Comparison of ENCODE assay signal across 12 cellular contexts in genomic region chr10:665579-666091, GRCh38. TPM values are rescaled to one million over a fixed set of nuclear protein-coding genes. Genes with fewer than 3 reads are reported as not detected.
A peak's percentile ranks its signal among the peaks of the same experiment; 100 is the strongest.
DNase-seq lines count a peak whose midpoint lies in the region; ATAC-seq and TF ChIP-seq lines count a peak whose summit lies in the region.
"Had no signal": no experiment of that assay in that cellular context is flagged by ENCODE, and none has a peak within 500 bp of the region (broad histone marks: within the 10 kb centered on the region; RNA-seq: fewer than 3 reads in every experiment).

No MANE protein-coding gene starts in this region.

- ATAC-seq in natural killer cell treated with Interleukin-12 subunit alpha and Interleukin-12 subunit beta and Interleukin-15 and Interleukin-18, amount 100 ng/mL, for 72 hours: no peak
- no peak for ATAC-seq in activated naive CD4-positive, alpha-beta T cell treated with anti-CD3 and anti-CD28 coated beads, Interleukin-2, amount 50 U/mL, for 72 hours
- ATAC-seq: T-helper 17 cell had no signal

- peaks cover 0 to 6% of the 10 kb centered on the region in 2 donors for H3K27me3 Mint-ChIP-seq in natural killer cell treated with Interleukin-12 subunit alpha and Interleukin-12 subunit beta and Interleukin-15 and Interleukin-18, amount 100 ng/mL, for 72 hours

- DNase-seq in BE2C (peak; percentile 55), adrenal gland (peak in 6 of 7 donors; percentile 58 to 81 (median 70)), left ventricle myocardium inferior (peak; percentile 49), ovary (peak in 4 of 5 donors; percentile 40 to 73 (median 58)), middle frontal gyrus (ENCODE audit: extremely low spot score, low spot score) (no peak), ACHN (no peak)
- no peak for DNase-seq in natural killer cell treated with Interleukin-12 subunit alpha and Interleukin-12 subunit beta and Interleukin-15 and Interleukin-18, amount 100 ng/mL, for 72 hours (ENCODE audit: low spot score)
- DNase-seq in activated naive CD4-positive, alpha-beta T cell treated with anti-CD3 and anti-CD28 coated beads, Interleukin-2, amount 50 U/mL, for 72 hours (ENCODE audit: low spot score in 2 of 2): no peak
- DNase-seq: amniotic stem cell, NCI-H187 treated with DMSO at 0.1 percent for 48 hours, T-helper 17 cell had no signal

- peaks cover 17 to 19% of the 10 kb centered on the region in 2 donors for H3K4me1 Mint-ChIP-seq in natural killer cell treated with Interleukin-12 subunit alpha and Interleukin-12 subunit beta and Interleukin-15 and Interleukin-18, amount 100 ng/mL, for 72 hours (ENCODE audit: low read depth in 2 of 2)
- H3K4me1 Mint-ChIP-seq: B cell had no signal

- TF ChIP-seq EP300 in ovary (IDR thresholded peaks at IDR 0.05): no peak

- H3K4me3 ChIP-seq in BE2C (ENCODE audit: low read depth, low read length): peak overlapping the region; percentile 48
- peak overlapping the region in 2 of 4 donors; percentile 24 to 36 for H3K4me3 ChIP-seq in adrenal gland
- H3K4me3 ChIP-seq in left ventricle myocardium inferior: peak overlapping the region; percentile 57
- peak overlapping the region; percentile 22 for H3K4me3 ChIP-seq in ovary

- H3K4me3 Mint-ChIP-seq in natural killer cell treated with Interleukin-12 subunit alpha and Interleukin-12 subunit beta and Interleukin-15 and Interleukin-18, amount 100 ng/mL, for 72 hours: no peak overlapping the region
- H3K4me3 Mint-ChIP-seq: B cell, T-helper 17 cell had no signal

- WGBS in adrenal gland, 4 donors: 41 to 53% (median 46%) methylated on average over 30 of the region's 30 CpGs
- WGBS in ovary, 3 donors: 30 to 47% (median 31%) methylated on average over 30 of the region's 30 CpGs

- H3K4me1 ChIP-seq in BE2C: no peaks in the 10 kb centered on the region
- H3K4me1 ChIP-seq in adrenal gland (replicated peaks in 1 of 2): peaks cover 0 to 6% of the 10 kb centered on the region in 2 donors
- H3K4me1 ChIP-seq in left ventricle myocardium inferior: peaks cover 41% of the 10 kb centered on the region
- H3K4me1 ChIP-seq in ovary (ENCODE audit: insufficient read depth): peaks cover 13% of the 10 kb centered on the region

- H3K9me3 Mint-ChIP-seq in natural killer cell treated with Interleukin-12 subunit alpha and Interleukin-12 subunit beta and Interleukin-15 and Interleukin-18, amount 100 ng/mL, for 72 hours: no peaks in the 10 kb centered on the region
- H3K9me3 Mint-ChIP-seq in activated naive CD4-positive, alpha-beta T cell treated with anti-CD3 and anti-CD28 coated beads, Interleukin-2, amount 50 U/mL, for 72 hours: no peaks in the 10 kb centered on the region

- H3K9me3 ChIP-seq in BE2C: no peaks in the 10 kb centered on the region
- H3K9me3 ChIP-seq in adrenal gland (replicated peaks in 1 of 3): no peaks in the 10 kb centered on the region
- H3K9me3 ChIP-seq in left ventricle myocardium inferior (replicated peaks): no peaks in the 10 kb centered on the region
- H3K9me3 ChIP-seq in ovary: no peaks in the 10 kb centered on the region

- no peaks in the 10 kb centered on the region for H3K36me3 Mint-ChIP-seq in natural killer cell treated with Interleukin-12 subunit alpha and Interleukin-12 subunit beta and Interleukin-15 and Interleukin-18, amount 100 ng/mL, for 72 hours
- no peaks in the 10 kb centered on the region for H3K36me3 Mint-ChIP-seq in activated naive CD4-positive, alpha-beta T cell treated with anti-CD3 and anti-CD28 coated beads, Interleukin-2, amount 50 U/mL, for 72 hours

- H3K27me3 ChIP-seq in BE2C: no peaks in the 10 kb centered on the region
- H3K27me3 ChIP-seq in adrenal gland: no peaks in the 10 kb centered on the region
- no peaks in the 10 kb centered on the region for H3K27me3 ChIP-seq in left ventricle myocardium inferior (ENCODE audit: low read depth)
- no peaks in the 10 kb centered on the region for H3K27me3 ChIP-seq in ovary

- in situ Hi-C loops in ACHN (cut with HindIII; ENCODE audit: low pct_ligation_motif_present, low pct_unique_long_range_greater_than_20kb, low sequenced_read_pairs): no loop called here

- H3K27ac Mint-ChIP-seq in natural killer cell treated with Interleukin-12 subunit alpha and Interleukin-12 subunit beta and Interleukin-15 and Interleukin-18, amount 100 ng/mL, for 72 hours: no peak overlapping the region
- no peak overlapping the region for H3K27ac Mint-ChIP-seq in activated naive CD4-positive, alpha-beta T cell treated with anti-CD3 and anti-CD28 coated beads, Interleukin-2, amount 50 U/mL, for 72 hours
- H3K27ac Mint-ChIP-seq: B cell, T-helper 17 cell had no signal

- H3K36me3 ChIP-seq in BE2C (no peaks in the 10 kb centered on the region), adrenal gland (replicated peaks in 1 of 2) (no peaks in the 10 kb centered on the region), left ventricle myocardium inferior (no peaks in the 10 kb centered on the region), ovary (no peaks in the 10 kb centered on the region)

- no peak for TF ChIP-seq CTCF in BE2C (IDR thresholded peaks at IDR 0.05; ENCODE audit: low read depth, low read length)
- TF ChIP-seq CTCF in adrenal gland (IDR thresholded peaks at IDR 0.05): no peak
- TF ChIP-seq CTCF in left ventricle myocardium inferior (IDR thresholded peaks at IDR 0.05; ENCODE audit: borderline replicate concordance): no peak
- TF ChIP-seq CTCF in ovary (IDR thresholded peaks at IDR 0.05): no peak

- TF ChIP-seq POLR2A in adrenal gland (IDR thresholded peaks at IDR 0.05) (no peak), ovary (IDR thresholded peaks at IDR 0.05) (no peak)

- H3K27ac ChIP-seq in adrenal gland: peak overlapping the region in 2 of 5 donors; percentile 31 to 46
- H3K27ac ChIP-seq in left ventricle myocardium inferior (replicated peaks): peak overlapping the region; percentile 47
- H3K27ac ChIP-seq in ovary: peak overlapping the region in 1 of 2 donors; percentile 54

- intact Hi-C loops in adrenal gland (cut with DNase I): no loop called here
- intact Hi-C loops in left ventricle myocardium inferior (cut with micrococcal nuclease): no loop called here
- intact Hi-C loops in ovary (cut with DNase I): no loop called here

RNA-seq across cellular contexts. Expression of gene DIP2C, which starts 23.8 kb away (rescaled TPM):
- 4.8 TPM for polyA plus RNA-seq in BE2C (2012; ENCODE audit: insufficient read depth, insufficient read length, low read depth)
- total RNA-seq in adrenal gland (10 to 100 TPM; 13.8 to 23.9 (median 22.3) TPM), left ventricle myocardium inferior (30.8 TPM), ovary (10 to 100 TPM; 13.9 to 29.4 (median 23.9) TPM)
- polyA plus RNA-seq in adrenal gland (10 to 100 TPM in 1 of 3 donors, 1 to 10 TPM in 2; 5.9 to 12.2 (median 8.9) TPM), ovary (10 to 100 TPM; 10.1 to 12.7 TPM)
- total RNA-seq in natural killer cell treated with Interleukin-12 subunit alpha and Interleukin-12 subunit beta and Interleukin-15 and Interleukin-18, amount 100 ng/mL, for 72 hours: under 1 TPM; 0.57 to 0.98 TPM
- total RNA-seq in activated naive CD4-positive, alpha-beta T cell treated with anti-CD3 and anti-CD28 coated beads, Interleukin-2, amount 50 U/mL, for 72 hours: 1 to 10 TPM in 1 of 2 donors, under 1 TPM in 1; 0.55 to 1.7 TPM

Comparison
In these comparisons a context has a peak if more than half of its experiments do, and no peak if none do; other contexts are left out.
1. DNase-seq: peak in BE2C (single experiment), adrenal gland (6 of 7), left ventricle myocardium inferior (single experiment) and ovary (4 of 5); none in middle frontal gyrus (single experiment), ACHN (single experiment), natural killer cell treated with Interleukin-12 subunit alpha and Interleukin-12 subunit beta and Interleukin-15 and Interleukin-18, amount 100 ng/mL, for 72 hours (single experiment) and activated naive CD4-positive, alpha-beta T cell treated with anti-CD3 and anti-CD28 coated beads, Interleukin-2, amount 50 U/mL, for 72 hours (0 of 2).
2. RNA of gene DIP2C, which starts 23.8 kb away (total RNA-seq): 30.8 TPM in left ventricle myocardium inferior (single experiment), 13.9 to 29.4 TPM in ovary and 13.8 to 23.9 TPM in adrenal gland; 0.55 to 1.7 TPM in activated naive CD4-positive, alpha-beta T cell treated with anti-CD3 and anti-CD28 coated beads, Interleukin-2, amount 50 U/mL, for 72 hours and 0.57 to 0.98 TPM in natural killer cell treated with Interleukin-12 subunit alpha and Interleukin-12 subunit beta and Interleukin-15 and Interleukin-18, amount 100 ng/mL, for 72 hours; every median in the first group is over 4 times any median in the second.